In genomic region chr4:38606587-38606905, GRCh38 we compare ENCODE assay signal across 34 cellular contexts. TPM values are rescaled to one million over a fixed set of nuclear protein-coding genes. Genes with fewer than 3 reads are reported as not detected.
A peak's percentile ranks its signal among the peaks of the same experiment; 100 is the strongest.
DNase-seq lines count a peak whose midpoint lies in the region; ATAC-seq, FAIRE-seq and TF ChIP-seq lines count a peak whose summit lies in the region.
"Had no signal": no experiment of that assay in that cellular context is flagged by ENCODE, and none has a peak within 500 bp of the region (broad histone marks: within the 10 kb centered on the region; RNA-seq: fewer than 3 reads in every experiment).

No MANE protein-coding gene starts in this region.

- H3K79me2 ChIP-seq in H9 (ENCODE audit: insufficient read depth, low read length) = no peaks in the 10 kb centered on the region
- H3K79me2 ChIP-seq in H1 (ENCODE audit: control insufficient read depth in 1 of 2, insufficient read depth in 2 of 2, low read length in 2 of 2) = no peaks in the 10 kb centered on the region

- H3K4ac ChIP-seq in H9 (ENCODE audit: low read depth, low read length) (no peak overlapping the region), H1 (replicated peaks; ENCODE audit: insufficient read length, low read depth, low read length) (no peak overlapping the region), neuronal stem cell (ENCODE audit: low read length) (no peak overlapping the region)

- ATAC-seq in activated T-cell treated with anti-CD3 and anti-CD28 coated beads, Interleukin-2, amount 50 U/mL, for 4 hours = no peak
- ATAC-seq: activated CD4-positive, CD25-positive, alpha-beta regulatory T cell treated with anti-CD3 and anti-CD28 coated beads, Interleukin-2, amount 50 U/mL, for 24 hours; activated naive CD4-positive, alpha-beta T cell treated with anti-CD3 and anti-CD28 coated beads, Interleukin-2, amount 50 U/mL, for 72 hours; natural killer cell; Right ventricle myocardium inferior; T-helper 17 cell had no signal

- peaks cover 33 to 37% of the 10 kb centered on the region in 2 experiments for H3K4me1 Mint-ChIP-seq in H9
- peaks cover 46% of the 10 kb centered on the region for H3K4me1 Mint-ChIP-seq in activated T-cell treated with anti-CD3 and anti-CD28 coated beads, Interleukin-2, amount 50 U/mL, for 4 hours (ENCODE audit: low read depth)

- H3K4me3 Mint-ChIP-seq in H9 = no peak overlapping the region
- no peak overlapping the region for H3K4me3 Mint-ChIP-seq in activated T-cell treated with anti-CD3 and anti-CD28 coated beads, Interleukin-2, amount 50 U/mL, for 4 hours
- H3K4me3 Mint-ChIP-seq: activated CD4-positive, alpha-beta memory T cell treated with anti-CD3 and anti-CD28 coated beads for 36 hours; natural killer cell; T-helper 17 cell had no signal

- no peak for TF ChIP-seq EP300 in H1 (IDR thresholded peaks at IDR 0.05; ENCODE audit: borderline replicate concordance in 1 of 2, low read depth in 2 of 2, low read length in 2 of 2)

- H2BK120ac ChIP-seq in H9 (ENCODE audit: low read depth, low read length, poor library complexity, severe bottlenecking) (no peak overlapping the region), H1 (replicated peaks; ENCODE audit: low read depth, low read length) (no peak overlapping the region), neuronal stem cell (ENCODE audit: low read depth, low read length) (no peak overlapping the region)

- H3K36me3 ChIP-seq in H1 (ENCODE audit: control insufficient read depth in 2 of 4, insufficient read depth in 4 of 4, low read length in 3 of 4) (no peaks in the 10 kb centered on the region), neuronal stem cell (replicated peaks in 1 of 2; ENCODE audit: control insufficient read depth in 2 of 2, insufficient read depth in 2 of 2, low read length in 2 of 2) (peaks cover 0 to 2% of the 10 kb centered on the region in 2 donors)
- H3K36me3 ChIP-seq: brain microvascular endothelial cell, gastrocnemius medialis, HAP-1, lower lobe of right lung, ovary, vagina had no signal

- TF ChIP-seq POLR2A in H1 (IDR thresholded peaks at IDR 0.05; ENCODE audit: control extremely low read depth in 1 of 2, low read depth in 2 of 2, low read length in 2 of 2) = no peak

- TF ChIP-seq CTCF in H9 (conservative IDR thresholded peaks at IDR 0.05) (peak; percentile 17; the same call in 2 of the 3 replicates), H1 (IDR thresholded peaks at IDR 0.05; ENCODE audit: control extremely low read depth in 1 of 3, insufficient read depth in 1 of 3, low read depth in 1 of 3, low read length in 3 of 3) (peak in 2 of 3 experiments; percentile 17 to 21; a peak in 2 of 4 replicates)

- no peak overlapping the region for H3K14ac ChIP-seq in H9 (ENCODE audit: insufficient read depth, low read length)
- H3K14ac ChIP-seq in H1 (ENCODE audit: insufficient read length) = no peak overlapping the region
- H3K14ac ChIP-seq in neuronal stem cell (ENCODE audit: low read length) = no peak overlapping the region

- H3K79me1 ChIP-seq in H9 (ENCODE audit: insufficient read depth, low read depth, low read length, poor library complexity, severe bottlenecking) = no peaks in the 10 kb centered on the region
- H3K79me1 ChIP-seq in H1 (ENCODE audit: low read depth, low read length) = no peaks in the 10 kb centered on the region
- no peaks in the 10 kb centered on the region for H3K79me1 ChIP-seq in neuronal stem cell (ENCODE audit: low read depth, low read length)

- peaks cover 1% of the 10 kb centered on the region; the same call in 1 of the 2 replicates for H3K27me3 Mint-ChIP-seq in H9 (ENCODE audit: low read depth)
- no peaks in the 10 kb centered on the region for H3K27me3 Mint-ChIP-seq in activated T-cell treated with anti-CD3 and anti-CD28 coated beads, Interleukin-2, amount 50 U/mL, for 4 hours (ENCODE audit: low read depth)
- H3K27me3 Mint-ChIP-seq: activated CD4-positive, alpha-beta memory T cell treated with anti-CD3 and anti-CD28 coated beads for 36 hours; T-helper 17 cell had no signal

- H2BK20ac ChIP-seq in H9 (ENCODE audit: low read depth, low read length, poor library complexity, severe bottlenecking) = no peak overlapping the region
- H2BK20ac ChIP-seq in H1 (ENCODE audit: low read length) = peak overlapping the region; percentile 86; the same call in 1 of the 2 replicates

- peak; percentile 24 for DNase-seq in SIG-M5 treated with dmso at 0.1 percent for 504 hours (lab: John Stamatoyannopoulos, UW; ENCODE audit: unreplicated experiment)
- DNase-seq in SIG-M5 (lab: John Stamatoyannopoulos, UW) = no peak
- DNase-seq in H9 = no peak
- peak in 1 of 2 experiments; percentile 40 for DNase-seq in H1 (ENCODE audit: low read depth in 1 of 2, low spot score in 2 of 2)
- no peak for DNase-seq in neuronal stem cell (ENCODE audit: low spot score)
- no peak for DNase-seq in NCI-H1105 (lab: John Stamatoyannopoulos, UW)
- DNase-seq in activated T-cell treated with anti-CD3 and anti-CD28 coated beads, Interleukin-2, amount 50 U/mL, for 4 hours = no peak
- no peak for DNase-seq in NOMO-1 (lab: John Stamatoyannopoulos, UW; ENCODE audit: unreplicated experiment in 2 of 2)
- DNase-seq: activated CD4-positive, alpha-beta memory T cell treated with anti-CD3 and anti-CD28 coated beads for 36 hours; brain microvascular endothelial cell; dorsolateral prefrontal cortex; EL; gastrocnemius medialis; Kasumi-1; kidney glomerular epithelial cell; lower lobe of right lung; natural killer cell; NCI-H2171; NCI-H524 treated with DMSO at 0.1 percent for 48 hours; NK-92 treated with Interleukin-12 subunit alpha and Interleukin-12 subunit beta, amount 100 ng/mL, for 24 hours; ovary; retina; stimulated activated naive CD4-positive, alpha-beta T cell treated with Interleukin-2 at 50 U/mL for 16 hours; T-helper 17 cell; testis had no signal

- H3K56ac ChIP-seq in H9 (ENCODE audit: insufficient read length, low read depth, low read length) (no peak overlapping the region), H1 (replicated peaks; ENCODE audit: insufficient read length, low read depth, low read length) (no peak overlapping the region)

- H2BK15ac ChIP-seq in H9 (ENCODE audit: low read depth, low read length) (no peak overlapping the region), H1 (ENCODE audit: low read length) (no peak overlapping the region), neuronal stem cell (ENCODE audit: low read length) (no peak overlapping the region)

- H3K36me3 Mint-ChIP-seq in H9 (ENCODE audit: insufficient read depth in 1 of 3, low read depth in 3 of 3) = no peaks in the 10 kb centered on the region; a peak in 1 of 7 replicates
- H3K36me3 Mint-ChIP-seq in activated T-cell treated with anti-CD3 and anti-CD28 coated beads, Interleukin-2, amount 50 U/mL, for 4 hours (ENCODE audit: insufficient read depth) = no peaks in the 10 kb centered on the region
- H3K36me3 Mint-ChIP-seq: activated CD4-positive, alpha-beta memory T cell treated with anti-CD3 and anti-CD28 coated beads for 36 hours; activated naive CD4-positive, alpha-beta T cell treated with anti-CD3 and anti-CD28 coated beads, Interleukin-2, amount 50 U/mL, for 72 hours; natural killer cell had no signal

- H4K5ac ChIP-seq in H9 (ENCODE audit: insufficient read length, low read depth, low read length) = no peak overlapping the region
- no peak overlapping the region for H4K5ac ChIP-seq in H1 (ENCODE audit: insufficient read length, low read depth, low read length)

- H3K18ac ChIP-seq in H9 (ENCODE audit: insufficient read length, low read depth, low read length) = no peak overlapping the region
- H3K18ac ChIP-seq in H1 (ENCODE audit: extremely low read depth, low read length) = no peak overlapping the region
- no peak overlapping the region for H3K18ac ChIP-seq in neuronal stem cell (ENCODE audit: low read length)

- H3K27me3 ChIP-seq in H9 (ENCODE audit: insufficient read depth, low read length) = no peaks in the 10 kb centered on the region
- no peaks in the 10 kb centered on the region for H3K27me3 ChIP-seq in H1 (replicated peaks in 1 of 4; ENCODE audit: control insufficient read depth in 3 of 4, extremely low read depth in 1 of 4, insufficient read depth in 3 of 4, low read length in 3 of 4)
- no peaks in the 10 kb centered on the region for H3K27me3 ChIP-seq in neuronal stem cell (ENCODE audit: control insufficient read depth in 3 of 3, insufficient read depth in 3 of 3, low read depth in 1 of 3, low read length in 3 of 3)
- H3K27me3 ChIP-seq: brain microvascular endothelial cell, dorsolateral prefrontal cortex, gastrocnemius medialis, ovary, testis, vagina had no signal

- CTCF ChIA-PET in H1 (lab: Charles Lee; ENCODE audit: partially characterized antibody) = no interaction called here

- H2AFZ ChIP-seq in H9 (ENCODE audit: low read length) = no peak overlapping the region
- H2AFZ ChIP-seq in H1 (ENCODE audit: low read length) = no peak overlapping the region
- H2AFZ ChIP-seq in neuronal stem cell (ENCODE audit: low read length) = peak overlapping the region; percentile 60

- 0 out of 4 replicates have a peak, but pooled peaks of 1 of the 2 experiments have one; percentile 13 for TF ChIP-seq RAD21 in H1 (IDR thresholded peaks at IDR 0.05 in 1 of 2, conservative IDR thresholded peaks at IDR 0.05 in 1 of 2; ENCODE audit: low read depth in 2 of 2, low read length in 2 of 2)

- no peaks in the 10 kb centered on the region; the same call in 1 of the 2 replicates for H3K4me1 ChIP-seq in H9 (ENCODE audit: insufficient read depth, low read length)
- peaks cover 0 to 14% (median 8%) of the 10 kb centered on the region in 4 experiments; a peak in 5 of 7 replicates for H3K4me1 ChIP-seq in H1 (replicated peaks in 1 of 4; ENCODE audit: control insufficient read depth in 3 of 4, insufficient read depth in 4 of 4, low read length in 3 of 4)
- H3K4me1 ChIP-seq in neuronal stem cell (ENCODE audit: control insufficient read depth in 2 of 2, insufficient read depth in 1 of 2, low read depth in 1 of 2, low read length in 2 of 2) = peaks cover 10 to 20% of the 10 kb centered on the region in 2 donors
- H3K4me1 ChIP-seq: HAP-1, testis had no signal

- H2AK5ac ChIP-seq in H9 (ENCODE audit: insufficient read length, low read length) (no peak overlapping the region), H1 (ENCODE audit: low read depth, low read length) (0 out of 2 replicates have a peak overlapping the region, but pooled peaks have one; percentile 75), neuronal stem cell (ENCODE audit: low read depth, low read length) (no peak overlapping the region)

- no peaks in the 10 kb centered on the region for H4K20me1 ChIP-seq in H9 (ENCODE audit: control insufficient read depth, insufficient read depth, insufficient read length)
- H4K20me1 ChIP-seq in H1 (replicated peaks in 1 of 2; ENCODE audit: control insufficient read depth in 1 of 2, insufficient read depth in 2 of 2, low read length in 2 of 2) = no peaks in the 10 kb centered on the region

- peak overlapping the region in 1 of 3 experiments; percentile 51; a peak in 2 of 7 replicates for H3K27ac Mint-ChIP-seq in H9
- H3K27ac Mint-ChIP-seq: activated CD4-positive, alpha-beta memory T cell treated with anti-CD3 and anti-CD28 coated beads for 36 hours; activated naive CD4-positive, alpha-beta T cell treated with anti-CD3 and anti-CD28 coated beads, Interleukin-2, amount 50 U/mL, for 72 hours had no signal

- POLR2A ChIA-PET in H1 (lab: Charles Lee; ENCODE audit: partially characterized antibody) = no interaction called here

- WGBS in H9 (ENCODE audit: extremely low coverage, insufficient read length, low lambda C conversion rate) = no CpG with 5 or more reads among the region's 8 CpGs
- WGBS in H1 (ENCODE audit: extremely low coverage in 1 of 2, insufficient coverage in 1 of 2, insufficient read length in 1 of 2, insufficient replicate concordance in 2 of 2, low coverage in 1 of 2, low lambda C conversion rate in 2 of 2, missing lambda C conversion rate in 1 of 2), 2 experiments = 95% methylated on average over 8 of the region's 8 CpGs; no CpG with 5 or more reads in 1 of the 2 experiments
- no CpG with 5 or more reads among the region's 8 CpGs for WGBS in neuronal stem cell (ENCODE audit: extremely low coverage in 2 of 2, insufficient read length in 2 of 2, insufficient replicate concordance in 1 of 2), 2 donors

- no peak overlapping the region for H3K27ac ChIP-seq in H9 (ENCODE audit: insufficient read length, low read depth, low read length)
- no peak overlapping the region for H3K27ac ChIP-seq in H1 (ENCODE audit: low read depth, low read length)
- no peak overlapping the region for H3K27ac ChIP-seq in neuronal stem cell (replicated peaks; ENCODE audit: low read length)
- H3K27ac ChIP-seq: brain microvascular endothelial cell, dorsolateral prefrontal cortex, HL-60, lower lobe of right lung, ovary, skin epidermis, testis, vagina had no signal

- H3K23me2 ChIP-seq in H9 (ENCODE audit: insufficient read length, low read depth, low read length, poor library complexity, severe bottlenecking) (no peaks in the 10 kb centered on the region), H1 (ENCODE audit: low read depth, low read length) (no peaks in the 10 kb centered on the region)

- H3K4me2 ChIP-seq in H9 (ENCODE audit: insufficient read depth, insufficient read length, low read length) (no peak overlapping the region), H1 (ENCODE audit: insufficient read depth in 1 of 2, low read depth in 2 of 2, low read length in 2 of 2) (no peak overlapping the region), neuronal stem cell (ENCODE audit: insufficient read depth, low read length, poor library complexity, severe bottlenecking) (no peak overlapping the region)

- H3K9me3 Mint-ChIP-seq in H9 = no peaks in the 10 kb centered on the region
- H3K9me3 Mint-ChIP-seq in activated T-cell treated with anti-CD3 and anti-CD28 coated beads, Interleukin-2, amount 50 U/mL, for 4 hours = no peaks in the 10 kb centered on the region
- H3K9me3 Mint-ChIP-seq: activated CD4-positive, alpha-beta memory T cell treated with anti-CD3 and anti-CD28 coated beads for 36 hours; natural killer cell had no signal

- no peak overlapping the region for H3K9ac ChIP-seq in H9 (ENCODE audit: extremely low read depth, insufficient read length, low read length)
- no peak overlapping the region for H3K9ac ChIP-seq in H1 (replicated peaks in 1 of 4; ENCODE audit: extremely low read depth in 1 of 4, low read depth in 3 of 4, low read length in 3 of 4)
- H3K9ac ChIP-seq in neuronal stem cell (ENCODE audit: low read depth, low read length, poor library complexity) = no peak overlapping the region

- H3K9me3 ChIP-seq in H9 (ENCODE audit: control insufficient read depth, low read depth, low read length) = no peaks in the 10 kb centered on the region
- H3K9me3 ChIP-seq in H1 (ENCODE audit: insufficient read depth in 2 of 2, low read depth in 1 of 2, low read length in 1 of 2) = no peaks in the 10 kb centered on the region
- H3K9me3 ChIP-seq in neuronal stem cell (replicated peaks in 1 of 2; ENCODE audit: control insufficient read depth in 2 of 2, insufficient read depth in 1 of 2, low read depth in 1 of 2, low read length in 2 of 2) = peaks cover 2 to 16% of the 10 kb centered on the region in 2 donors
- H3K9me3 ChIP-seq: gastrocnemius medialis, HAP-1, lower lobe of right lung, ovary, testis, vagina had no signal

- no peak overlapping the region for H3K4me3 ChIP-seq in H1 (ENCODE audit: extremely low read depth in 1 of 4, insufficient read depth in 2 of 4, low read depth in 3 of 4, low read length in 4 of 4)
- no peak overlapping the region for H3K4me3 ChIP-seq in neuronal stem cell (ENCODE audit: low read length in 2 of 2)
- H3K4me3 ChIP-seq: dorsolateral prefrontal cortex, gastrocnemius medialis, HAP-1, lower lobe of right lung, ovary, skin epidermis, testis, vagina had no signal

- H4K91ac ChIP-seq in H9 (ENCODE audit: insufficient read length, low read depth, low read length) (no peak overlapping the region), H1 (replicated peaks; ENCODE audit: insufficient read length, low read length) (no peak overlapping the region), neuronal stem cell (ENCODE audit: low read depth, low read length, poor library complexity) (peak overlapping the region; percentile 6)

- no peak overlapping the region for H3T11ph ChIP-seq in H9 (ENCODE audit: low read length)

- H3K23ac ChIP-seq in H9 (ENCODE audit: insufficient read length, low read depth, low read length) = no peak overlapping the region
- H3K23ac ChIP-seq in H1 (ENCODE audit: insufficient read length) = no peak overlapping the region
- H3K23ac ChIP-seq in neuronal stem cell (ENCODE audit: low read depth, low read length, poor library complexity) = no peak overlapping the region

- H2BK5ac ChIP-seq in H9 (ENCODE audit: insufficient read length, low read length) (no peak overlapping the region), H1 (ENCODE audit: low read depth, low read length) (0 out of 2 replicates have a peak overlapping the region, but pooled peaks have one; percentile 60), neuronal stem cell (ENCODE audit: low read length) (no peak overlapping the region)

- no peak overlapping the region for H4K8ac ChIP-seq in H9 (replicated peaks; ENCODE audit: insufficient read length, low read depth, low read length)
- peak overlapping the region; percentile 60; the same call in 1 of the 2 replicates for H4K8ac ChIP-seq in H1 (ENCODE audit: extremely low read depth, insufficient read depth, low read length)
- no peak overlapping the region for H4K8ac ChIP-seq in neuronal stem cell (ENCODE audit: low read depth, low read length)

- FAIRE-seq in H1 (lab: Jason Lieb, UNC) = no peak
- FAIRE-seq: D721Med, GM12892 had no signal

- H2BK12ac ChIP-seq in H9 (ENCODE audit: insufficient read length, low read depth, low read length) (no peak overlapping the region), H1 (ENCODE audit: low read depth, low read length) (0 out of 2 replicates have a peak overlapping the region, but pooled peaks have one; percentile 68), neuronal stem cell (ENCODE audit: low read length) (peak overlapping the region; percentile 16)

RNA-seq across cellular contexts. Expression of gene KLF3, which starts 57.5 kb away (rescaled TPM):
- 26.2 and 29.0 TPM in 2 replicates for total RNA-seq in H9 (2021)
- 13.4 and 14.9 TPM in 2 replicates for total RNA-seq in H1 (2021; fragmentation: NEBNext Ultra II Directional; extraction: Animal tissue kit (Norgen Biotek cat#: 25700))
- polyA plus RNA-seq in H1 (2011; rRNA removed) = 7.1 and 8.0 TPM in 2 replicates
- 5.2 TPM for polyA plus RNA-seq in H1 (2011; cell fraction: cytosol; rRNA removed)
- 9.5 TPM for polyA plus RNA-seq in H1 (2011; cell fraction: nucleus; rRNA removed)
- 6.2 to 8.7 TPM (median 6.8 TPM) in 4 replicates for polyA plus RNA-seq in H1 (2012, experiment 1 of 2)
- 2.2 TPM for polyA plus RNA-seq in H1 (2012, experiment 2 of 2)
- polyA plus RNA-seq in H1 (2013, experiment 1 of 2) = 7.3 TPM
- 7.4 TPM for polyA plus RNA-seq in H1 (2013, experiment 2 of 2)
- 15.0 and 19.5 TPM in 2 replicates for polyA minus RNA-seq in H1 (2011; rRNA and poly(A)+ RNA removed)
- 7.0 TPM for polyA minus RNA-seq in H1 (2011; cell fraction: cytosol; rRNA and poly(A)+ RNA removed)
- 41.1 TPM for polyA minus RNA-seq in H1 (2011; cell fraction: nucleus; rRNA and poly(A)+ RNA removed)
- 29.7 TPM for polyA plus RNA-seq in neuronal stem cell (2013, experiment 1 of 2)
- 30.1 TPM for polyA plus RNA-seq in neuronal stem cell (2013, experiment 2 of 2)
- total RNA-seq in activated T-cell treated with anti-CD3 and anti-CD28 coated beads, Interleukin-2, amount 50 U/mL, for 4 hours = 10 to 100 TPM in 2 of 3 donors, 1 to 10 TPM in 1; 9.9 to 12.6 (median 10.9) TPM
